Comparison of ENCODE assay signal across 10 cellular contexts in the genomic region with DNA sequence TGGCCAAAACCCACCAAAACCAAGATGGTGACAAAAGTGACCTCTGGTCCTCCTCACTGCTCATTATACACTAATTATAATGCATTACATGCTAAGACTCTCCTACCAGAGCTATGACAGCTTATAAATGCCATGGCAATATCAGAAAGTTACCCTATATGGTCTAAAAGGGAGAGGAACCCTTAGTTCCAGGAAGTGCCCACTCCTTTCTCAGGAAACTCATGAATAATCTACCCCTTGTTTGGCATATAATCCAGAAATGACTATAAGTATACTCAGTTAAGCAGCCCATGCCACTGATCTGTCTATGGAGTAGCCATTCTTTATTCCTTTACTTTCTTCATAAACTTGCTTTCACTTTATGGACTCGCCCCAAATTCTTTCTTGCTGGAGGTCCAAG.
"Had no signal": no experiment of that assay in that cellular context is flagged by ENCODE, and none has a peak within 500 bp of the region (broad histone marks: within the 10 kb centered on the region; RNA-seq: fewer than 3 reads in every experiment).

No MANE protein-coding gene starts in this region.

- H3K4me1 Mint-ChIP-seq: natural killer cell had no signal

- H3K4me3 ChIP-seq: gastroesophageal sphincter, left lung, mucosa of descending colon had no signal

- H3K4me1 ChIP-seq: gastroesophageal sphincter, left lung had no signal

- H3K36me3 ChIP-seq: brain microvascular endothelial cell, gastroesophageal sphincter, left lung had no signal

- ATAC-seq: gastroesophageal sphincter, left lung, mucosa of descending colon, natural killer cell had no signal

- H3K9me3 Mint-ChIP-seq: natural killer cell had no signal

- H3K27ac ChIP-seq: brain microvascular endothelial cell, epithelial cell of prostate, gastroesophageal sphincter, left lung had no signal

- H3K9me3 ChIP-seq: gastroesophageal sphincter, left lung, mucosa of descending colon had no signal

- H3K27me3 ChIP-seq: brain microvascular endothelial cell, left lung had no signal

- H3K27ac Mint-ChIP-seq: natural killer cell had no signal

- H3K36me3 Mint-ChIP-seq: natural killer cell had no signal

- DNase-seq: brain microvascular endothelial cell; effector memory CD4-positive, alpha-beta T cell; left lung; mucosa of descending colon; natural killer cell; posterior cingulate gyrus; stimulated activated CD4-positive, alpha-beta T cell treated with anti-CD3 and anti-CD28 coated beads, Interleukin-15, amount 100 ng/mL, for 24 hours; substantia nigra had no signal

- H3K4me3 Mint-ChIP-seq: natural killer cell had no signal
